ENCODE assay signal across 8 cellular contexts in genomic region chr7:16644157-16644556, GRCh38. TPM values are rescaled to one million over a fixed set of nuclear protein-coding genes. Genes with fewer than 3 reads are reported as not detected.
DNase-seq lines count a peak whose midpoint lies in the region; ATAC-seq, FAIRE-seq and TF ChIP-seq lines count a peak whose summit lies in the region.

No MANE protein-coding gene starts in this region.

- H3K4me1 ChIP-seq in SK-N-SH (ENCODE audit: control insufficient read depth in 1 of 2, insufficient read depth in 2 of 2, low read depth in 1 of 2, low read length in 1 of 2) = peaks cover 21 to 27% of the 10 kb centered on the region in 2 experiments
- H3K4me1 ChIP-seq in liver (ENCODE audit: control insufficient read depth in 4 of 4, insufficient read depth in 4 of 4, low read length in 3 of 4) = peaks cover 2 to 21% (median 14%) of the 10 kb centered on the region in 4 donors
- peaks cover 7 to 41% (median 32%) of the 10 kb centered on the region in 5 donors for H3K4me1 ChIP-seq in subcutaneous abdominal adipose tissue (ENCODE audit: control insufficient read depth in 5 of 5, insufficient read depth in 5 of 5, low read length in 5 of 5)

- WGBS in SK-N-SH (ENCODE audit: low lambda C conversion rate) = 93% methylated on average over 4 of the region's 4 CpGs
- WGBS in liver = 65% methylated on average over 4 of the region's 4 CpGs

- H3K36me3 ChIP-seq in SK-N-SH (replicated peaks in 1 of 2; ENCODE audit: control insufficient read depth in 1 of 2, insufficient read depth in 2 of 2, low read length in 1 of 2) (peaks cover 3 to 14% of the 10 kb centered on the region in 2 experiments), liver (ENCODE audit: control insufficient read depth in 4 of 4, insufficient read depth in 3 of 4, low read depth in 1 of 4, low read length in 3 of 4) (no peaks in the 10 kb centered on the region), subcutaneous abdominal adipose tissue (ENCODE audit: control insufficient read depth in 5 of 5, insufficient read depth in 5 of 5, low read length in 5 of 5) (peaks cover 0 to 3% (median 0%) of the 10 kb centered on the region in 5 donors)

- no peak for TF ChIP-seq RAD21 in SK-N-SH (IDR thresholded peaks at IDR 0.05; ENCODE audit: low read length)
- TF ChIP-seq RAD21 in liver (IDR thresholded peaks at IDR 0.05) = no peak

- TF ChIP-seq CTCF in SK-N-SH (IDR thresholded peaks at IDR 0.05) = no peak
- no peak for TF ChIP-seq CTCF in liver (IDR thresholded peaks at IDR 0.05; ENCODE audit: low read depth, low read length, missing input control)

- peaks cover 32% of the 10 kb centered on the region for H3K36me3 Mint-ChIP-seq in activated naive CD8-positive, alpha-beta T cell treated with anti-CD3 and anti-CD28 coated beads, Interleukin-2, amount 50 U/mL, for 24 hours (ENCODE audit: low read depth)

- no peak for FAIRE-seq in urothelium cell line (lab: Jason Lieb, UNC)

- DNase-seq in SK-N-SH (no peak), urothelium cell line (ENCODE audit: low spot score) (no peak)
- DNase-seq in activated naive CD8-positive, alpha-beta T cell treated with anti-CD3 and anti-CD28 coated beads, Interleukin-2, amount 50 U/mL, for 24 hours = no peak
- no peak for DNase-seq in activated CD4-positive, alpha-beta T cell treated with anti-CD3 and anti-CD28 coated beads, Interleukin-2, amount 50 U/mL, for 48 hours

- H3K79me2 ChIP-seq in SK-N-SH (ENCODE audit: insufficient read depth) = peaks cover 79% of the 10 kb centered on the region

- CTCF ChIA-PET in SK-N-SH (lab: Yijun Ruan, JAX) = interaction anchor here (0.6 to 0.9 kb wide), 2 partner anchors 12 to 99 kb away, joined by 3 read pairs; no protein-coding TSS in a partner anchor

- H3K27me3 ChIP-seq in SK-N-SH (ENCODE audit: insufficient read depth) = no peaks in the 10 kb centered on the region
- H3K27me3 ChIP-seq in liver (ENCODE audit: control insufficient read depth in 4 of 4, insufficient read depth in 4 of 4, low read length in 3 of 4) = no peaks in the 10 kb centered on the region
- H3K27me3 ChIP-seq in subcutaneous abdominal adipose tissue (ENCODE audit: control insufficient read depth in 5 of 5, insufficient read depth in 4 of 5, low read length in 5 of 5) = no peaks in the 10 kb centered on the region

- peak overlapping the region; percentile 96 for H3K4me3 Mint-ChIP-seq in activated naive CD8-positive, alpha-beta T cell treated with anti-CD3 and anti-CD28 coated beads, Interleukin-2, amount 50 U/mL, for 24 hours

- H3K27me3 Mint-ChIP-seq in activated naive CD8-positive, alpha-beta T cell treated with anti-CD3 and anti-CD28 coated beads, Interleukin-2, amount 50 U/mL, for 24 hours = no peaks in the 10 kb centered on the region

- H4K20me1 ChIP-seq in SK-N-SH (ENCODE audit: insufficient read depth) = peaks cover 21% of the 10 kb centered on the region; the same call in 1 of the 2 replicates

- TF ChIP-seq EP300 in SK-N-SH (IDR thresholded peaks at IDR 0.05; ENCODE audit: borderline replicate concordance in 1 of 2, low read depth in 1 of 2, low read length in 1 of 2) = no peak

- H2AFZ ChIP-seq in SK-N-SH (ENCODE audit: low read depth) = peak overlapping the region; percentile 90

- H3K9me3 Mint-ChIP-seq in activated naive CD8-positive, alpha-beta T cell treated with anti-CD3 and anti-CD28 coated beads, Interleukin-2, amount 50 U/mL, for 24 hours = no peaks in the 10 kb centered on the region

- H3K27ac Mint-ChIP-seq in activated naive CD8-positive, alpha-beta T cell treated with anti-CD3 and anti-CD28 coated beads, Interleukin-2, amount 50 U/mL, for 24 hours = peak overlapping the region; percentile 84

- H3K4me3 ChIP-seq in SK-N-SH (ENCODE audit: low read depth in 2 of 2, low read length in 1 of 2) (peak overlapping the region; percentile 84 to 100), liver (ENCODE audit: low read depth in 1 of 3, low read length in 3 of 3) (peak overlapping the region; percentile 79 to 94 (median 91)), subcutaneous abdominal adipose tissue (ENCODE audit: low read depth in 1 of 5, low read length in 5 of 5) (peak overlapping the region; percentile 91 to 96 (median 92))

- H3K9me3 ChIP-seq in SK-N-SH (no peaks in the 10 kb centered on the region), liver (ENCODE audit: control insufficient read depth in 4 of 4, low read length in 3 of 4) (no peaks in the 10 kb centered on the region), subcutaneous abdominal adipose tissue (ENCODE audit: control insufficient read depth in 5 of 5, low read length in 5 of 5) (no peaks in the 10 kb centered on the region)

- peak overlapping the region; percentile 94 for H3K4me2 ChIP-seq in SK-N-SH

- no peak for ATAC-seq in SK-N-SH treated with all-trans-retinoic acid at 6 μM for 48 hours
- no peak for ATAC-seq in activated naive CD8-positive, alpha-beta T cell treated with anti-CD3 and anti-CD28 coated beads, Interleukin-2, amount 50 U/mL, for 24 hours
- no peak for ATAC-seq in GM19397 (IDR thresholded peaks at IDR 0.05; ENCODE audit: unreplicated experiment)

- H3K27ac ChIP-seq in SK-N-SH (ENCODE audit: low read depth in 2 of 2, low read length in 1 of 2) (peak overlapping the region; percentile 87 to 97), liver (ENCODE audit: low read depth in 1 of 2, low read length in 2 of 2) (no peak overlapping the region), subcutaneous abdominal adipose tissue (ENCODE audit: low read depth, low read length) (peak overlapping the region; percentile 93)

- POLR2A ChIA-PET in SK-N-SH (lab: Yijun Ruan, JAX) = no interaction called here

- H3K9ac ChIP-seq in SK-N-SH (peak overlapping the region; percentile 80), liver (ENCODE audit: low read depth in 1 of 2, low read length in 2 of 2) (peak overlapping the region in 1 of 2 donors; percentile 88), subcutaneous abdominal adipose tissue (ENCODE audit: low read length in 5 of 5) (peak overlapping the region in 4 of 5 donors; percentile 85 to 95 (median 94))

- H3F3A ChIP-seq in SK-N-SH (replicated peaks; ENCODE audit: insufficient read depth) = peaks cover 13% of the 10 kb centered on the region

- H3K9me2 ChIP-seq in SK-N-SH = no peaks in the 10 kb centered on the region

- H3K4me1 Mint-ChIP-seq in activated naive CD8-positive, alpha-beta T cell treated with anti-CD3 and anti-CD28 coated beads, Interleukin-2, amount 50 U/mL, for 24 hours = peaks cover 50% of the 10 kb centered on the region

TF ChIP-seq in SK-N-SH, 30 proteins besides CTCF, POLR2A, EP300 and RAD21:
- no peak for TF ChIP-seq TCF12 (IDR thresholded peaks at IDR 0.05)
- no peak for TF ChIP-seq RCOR1 (IDR thresholded peaks at IDR 0.05; ENCODE audit: low read length)
- no peak for TF ChIP-seq FOXM1 (IDR thresholded peaks at IDR 0.05; ENCODE audit: low read depth)
- TF ChIP-seq IRF3 (IDR thresholded peaks at IDR 0.05; ENCODE audit: low read depth, low read length) = no peak
- TF ChIP-seq NRF1 (IDR thresholded peaks at IDR 0.05; ENCODE audit: low read depth, low read length) = no peak

TF ChIP-seq in SK-N-SH treated with all-trans-retinoic acid at 6 μM for 48 hours, 23 proteins besides CTCF, POLR2A, EP300 and RAD21 (continues in another document):
- TF ChIP-seq OSR1 (CRISPR knock-in tag; IDR thresholded peaks at IDR 0.05) (no peak), ZC3H10 (CRISPR knock-in tag; IDR thresholded peaks at IDR 0.05) (no peak), ZNF70 (CRISPR knock-in tag; IDR thresholded peaks at IDR 0.05) (no peak), PATZ1 (CRISPR knock-in tag; IDR thresholded peaks at IDR 0.05; ENCODE audit: borderline replicate concordance) (no peak), ZFP30 (CRISPR knock-in tag; IDR thresholded peaks at IDR 0.05) (no peak)

TF ChIP-seq in liver, 16 proteins besides CTCF, POLR2A, EP300 and RAD21 (continues in another document):
- TF ChIP-seq EGR1 (IDR thresholded peaks at IDR 0.05; ENCODE audit: low read depth in 2 of 2) (no peak), FOXA1 (IDR thresholded peaks at IDR 0.05) (no peak), ZBTB33 (IDR thresholded peaks at IDR 0.05) (no peak), HNF4G (IDR thresholded peaks at IDR 0.05) (no peak), MAX (IDR thresholded peaks at IDR 0.05) (no peak), TAF1 (conservative IDR thresholded peaks at IDR 0.05) (no peak), JUND (IDR thresholded peaks at IDR 0.05) (no peak), HNF4A (conservative IDR thresholded peaks at IDR 0.05) (no peak), FOXA2 (IDR thresholded peaks at IDR 0.05) (no peak), RXRA (IDR thresholded peaks at IDR 0.05) (no peak), NR2F2 (IDR thresholded peaks at IDR 0.05) (no peak), GABPA (IDR thresholded peaks at IDR 0.05 in 1 of 2, conservative IDR thresholded peaks at IDR 0.05 in 1 of 2) (no peak), YY1 (IDR thresholded peaks at IDR 0.05) (no peak)

RNA-seq across cellular contexts. Expression of gene ANKMY2, which starts 1.4 kb away (rescaled TPM):
- polyA plus RNA-seq in SK-N-SH (2012; rRNA removed) (15.8 and 22.4 TPM in 2 replicates), liver (1 to 10 TPM; 2.7 to 4.0 TPM)
- 21.3 and 22.1 TPM in 2 replicates for polyA plus RNA-seq in SK-N-SH (2012; cell fraction: cytosol; rRNA removed)
- 11.9 and 25.6 TPM in 2 replicates for polyA plus RNA-seq in SK-N-SH (2012; cell fraction: nucleus; rRNA removed)
- 10 to 100 TPM in 1 of 2 donors, 1 to 10 TPM in 1; 6.9 to 11.4 TPM for total RNA-seq in liver

RNA-seq across cellular contexts. Expression of gene BZW2, which starts 1.8 kb away (rescaled TPM):
- polyA plus RNA-seq in SK-N-SH (2012; rRNA removed) = 60.4 and 71.9 TPM in 2 replicates
- 94.5 and 115 TPM in 2 replicates for polyA plus RNA-seq in SK-N-SH (2012; cell fraction: cytosol; rRNA removed)
- polyA plus RNA-seq in SK-N-SH (2012; cell fraction: nucleus; rRNA removed) = 43.2 and 51.1 TPM in 2 replicates
- total RNA-seq in liver = 10 to 100 TPM; 13.0 to 18.6 TPM
- polyA plus RNA-seq in liver = 10 to 100 TPM; 10.9 to 13.2 TPM

Comparison
In these comparisons a context has a peak if more than half of its experiments do, and no peak if none do; other contexts are left out.
1. H3K27ac ChIP-seq: peak in SK-N-SH (2 of 2) and subcutaneous abdominal adipose tissue (single experiment); none in liver (0 of 2).
2. Peak in every context shown above with its lines, with median percentiles within 50 percentile points of each other: H3K4me3 ChIP-seq.